In genomic region chr2:164439885-164440284, GRCh38 we compare ENCODE assay signal across 25 cellular contexts.
"Had no signal": no experiment of that assay in that cellular context is flagged by ENCODE, and none has a peak within 500 bp of the region (broad histone marks: within the 10 kb centered on the region; RNA-seq: fewer than 3 reads in every experiment).

No MANE protein-coding gene starts in this region.

- DNase-seq: activated CD4-positive, alpha-beta memory T cell treated with anti-CD3 and anti-CD28 coated beads for 36 hours; activated CD4-positive, alpha-beta T cell treated with anti-CD3 and anti-CD28 coated beads, Interleukin-2, amount 10 ng/mL, durations not matched to agents 24 days and 14 days; activated CD4-positive, CD25-positive, alpha-beta regulatory T cell treated with anti-CD3 and anti-CD28 coated beads, Interleukin-2, amount 50 U/mL, for 72 hours; activated CD8-positive, alpha-beta memory T cell treated with anti-CD3 and anti-CD28 coated beads, Interleukin-2, amount 50 U/mL, for 4 hours; activated effector memory CD4-positive, alpha-beta T cell treated with anti-CD3 and anti-CD28 coated beads, Interleukin-2, amount 50 U/mL, for 16 hours; activated naive CD4-positive, alpha-beta T cell treated with anti-CD3 and anti-CD28 coated beads for 36 hours; activated naive CD8-positive, alpha-beta T cell treated with anti-CD3 and anti-CD28 coated beads for 36 hours; activated T-cell treated with anti-CD3 and anti-CD28 coated beads, Interleukin-2, amount 50 U/mL, for 1 hour; adrenal gland; aorta; body of pancreas; cerebellar nuclear complex; colonic mucosa; effector CD8-positive, alpha-beta T cell; gastrocnemius medialis; glutamatergic neuron; left ventricle myocardium superior; right lobe of liver; stimulated activated CD4-positive, alpha-beta T cell treated with anti-CD3 and anti-CD28 coated beads, Interleukin-12 subunit alpha, Interleukin-12 subunit beta, amount 100 ng/mL, for 4 hours; stimulated activated CD4-positive, alpha-beta T cell treated with anti-CD3 and anti-CD28 coated beads, Interleukin-4, amount 100 ng/mL, for 24 hours; T1000; trophoblast cell had no signal

- H3K4me3 ChIP-seq: adrenal gland, body of pancreas, cardiac muscle cell, colonic mucosa, gastrocnemius medialis, right lobe of liver, thoracic aorta had no signal

- ATAC-seq: body of pancreas; gastrocnemius medialis; left ventricle myocardium superior; right lobe of liver; stimulated activated effector memory CD8-positive, alpha-beta T cell treated with anti-CD3 and anti-CD28 coated beads, Interleukin-12 subunit alpha, Interleukin-12 subunit beta, amount 100 ng/mL, for 72 hours had no signal
